ENCODE assay signal across 14 cellular contexts in the genomic region with DNA sequence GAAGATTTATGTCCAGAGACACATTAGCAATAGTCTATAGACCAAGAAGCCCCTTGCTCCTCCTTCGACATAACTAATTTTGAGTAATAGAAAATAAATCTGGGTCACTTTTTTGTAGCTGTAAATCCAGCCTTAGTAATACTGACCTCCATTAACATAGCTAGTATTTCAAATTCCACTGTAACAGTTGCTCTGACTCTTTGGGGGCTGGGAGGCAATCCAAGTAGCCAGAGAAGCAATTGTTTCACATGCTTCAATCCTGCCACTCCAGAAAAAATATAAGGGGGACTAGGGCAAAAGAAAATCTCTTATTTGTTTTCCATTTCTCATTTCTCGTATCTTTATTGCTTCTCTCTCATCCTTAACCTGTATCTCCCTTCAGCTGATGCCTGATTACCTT.
DNase-seq lines count a peak whose midpoint lies in the region; ATAC-seq and TF ChIP-seq lines count a peak whose summit lies in the region.
"Had no signal": no experiment of that assay in that cellular context is flagged by ENCODE, and none has a peak within 500 bp of the region (broad histone marks: within the 10 kb centered on the region; RNA-seq: fewer than 3 reads in every experiment).

No MANE protein-coding gene starts in this region.

- POLR2A ChIA-PET in OCI-LY7 (lab: Charles Lee) = interaction anchor here (1.5 kb wide), 2 partner anchors 21 to 43 kb away, joined by 3 to 4 read pairs; no protein-coding TSS in a partner anchor

- no peak overlapping the region for H3K4me3 Mint-ChIP-seq in T-helper 2 cell treated with Interferon-gamma antibody and Interleukin-4, amounts not matched to agents 5 μg/mL and 100 μg/mL, for 36 hours
- no peak overlapping the region for H3K4me3 Mint-ChIP-seq in endodermal cell
- H3K4me3 Mint-ChIP-seq: T-helper 1 cell treated with Interleukin-12 subunit alpha and Interleukin-12 subunit beta and Interleukin-4 antibody, amounts not matched to agents 30 μg/mL and 1 μg/mL, for 36 hours had no signal

- no peaks in the 10 kb centered on the region for H3K9me3 ChIP-seq in OCI-LY7 (ENCODE audit: low read length)
- no peaks in the 10 kb centered on the region for H3K9me3 ChIP-seq in endodermal cell (ENCODE audit: control insufficient read depth, low read length)
- H3K9me3 ChIP-seq in trophoblast cell (ENCODE audit: insufficient read depth, low read depth, low read length) = no peaks in the 10 kb centered on the region
- peaks cover 0 to 7% of the 10 kb centered on the region in 2 donors for H3K9me3 ChIP-seq in neuronal stem cell (replicated peaks in 1 of 2; ENCODE audit: control insufficient read depth in 2 of 2, insufficient read depth in 1 of 2, low read depth in 1 of 2, low read length in 2 of 2)
- H3K9me3 ChIP-seq: mucosa of descending colon, right lobe of liver had no signal

- peaks cover 6% of the 10 kb centered on the region for H3K9me3 Mint-ChIP-seq in T-helper 2 cell treated with Interferon-gamma antibody and Interleukin-4, amounts not matched to agents 5 μg/mL and 100 μg/mL, for 36 hours
- no peaks in the 10 kb centered on the region for H3K9me3 Mint-ChIP-seq in endodermal cell
- H3K9me3 Mint-ChIP-seq: T-helper 1 cell treated with Interleukin-12 subunit alpha and Interleukin-12 subunit beta and Interleukin-4 antibody, amounts not matched to agents 30 μg/mL and 1 μg/mL, for 36 hours had no signal

- H3K9me2 ChIP-seq in OCI-LY7 (ENCODE audit: insufficient read depth, low read length) = no peaks in the 10 kb centered on the region

- H4K12ac ChIP-seq in trophoblast cell (ENCODE audit: low read depth, low read length) = no peak overlapping the region

- 0 out of 2 replicates have a peak overlapping the region, but pooled peaks have one; percentile 18 for H3K4me2 ChIP-seq in OCI-LY7 (ENCODE audit: low read length)
- no peak overlapping the region for H3K4me2 ChIP-seq in trophoblast cell (ENCODE audit: low read length)
- no peak overlapping the region for H3K4me2 ChIP-seq in neuronal stem cell (ENCODE audit: insufficient read depth, low read length, poor library complexity, severe bottlenecking)

- H4K91ac ChIP-seq in trophoblast cell (ENCODE audit: low read depth, low read length) (no peak overlapping the region), neuronal stem cell (ENCODE audit: low read depth, low read length, poor library complexity) (no peak overlapping the region)

- 97 to 100% methylated on average over 2 of the region's 2 CpGs for WGBS in endodermal cell (ENCODE audit: insufficient coverage in 1 of 2, insufficient read length in 1 of 2), 2 experiments
- WGBS in trophoblast cell (ENCODE audit: extremely low coverage, insufficient coverage, insufficient read length) = no CpG with 5 or more reads among the region's 2 CpGs
- no CpG with 5 or more reads among the region's 2 CpGs for WGBS in neuronal stem cell (ENCODE audit: extremely low coverage in 2 of 2, insufficient read length in 2 of 2, insufficient replicate concordance in 1 of 2), 2 donors

- no peak overlapping the region for H2BK12ac ChIP-seq in trophoblast cell (ENCODE audit: low read length)
- no peak overlapping the region for H2BK12ac ChIP-seq in neuronal stem cell (ENCODE audit: low read length)

- H2AFZ ChIP-seq in OCI-LY7 (ENCODE audit: low read length) (no peak overlapping the region), trophoblast cell (ENCODE audit: insufficient read depth, low read length, poor library complexity) (no peak overlapping the region), neuronal stem cell (ENCODE audit: low read length) (no peak overlapping the region)

- BruUV-seq in OCI-LY7 (replicated peaks; lab: Mats Ljungman, UMichigan) = no TSS peak

- peaks cover 31% of the 10 kb centered on the region for H3K36me3 Mint-ChIP-seq in T-helper 2 cell treated with Interferon-gamma antibody and Interleukin-4, amounts not matched to agents 5 μg/mL and 100 μg/mL, for 36 hours (ENCODE audit: low read depth)
- no peaks in the 10 kb centered on the region for H3K36me3 Mint-ChIP-seq in endodermal cell (ENCODE audit: low read depth)

- TF ChIP-seq CTCF in OCI-LY7 (conservative IDR thresholded peaks at IDR 0.05; ENCODE audit: low read length) = no peak
- no peak for TF ChIP-seq CTCF in endodermal cell (conservative IDR thresholded peaks at IDR 0.05)

- no peak for ATAC-seq in HG03354 (IDR thresholded peaks at IDR 0.05; ENCODE audit: poor library complexity, severe bottlenecking, unreplicated experiment)
- ATAC-seq in HG03457 (IDR thresholded peaks at IDR 0.05; ENCODE audit: unreplicated experiment) = no peak

- no peaks in the 10 kb centered on the region for H3K27me3 Mint-ChIP-seq in T-helper 2 cell treated with Interferon-gamma antibody and Interleukin-4, amounts not matched to agents 5 μg/mL and 100 μg/mL, for 36 hours (ENCODE audit: low read depth)
- H3K27me3 Mint-ChIP-seq in endodermal cell (ENCODE audit: insufficient read depth) = no peaks in the 10 kb centered on the region

- H2BK120ac ChIP-seq in trophoblast cell (ENCODE audit: insufficient read depth, low read length, poor library complexity) (no peak overlapping the region), neuronal stem cell (ENCODE audit: low read depth, low read length) (no peak overlapping the region)

- H3K79me1 ChIP-seq in trophoblast cell (ENCODE audit: low read length) (peaks cover 16% of the 10 kb centered on the region), neuronal stem cell (ENCODE audit: low read depth, low read length) (no peaks in the 10 kb centered on the region)

- H3K18ac ChIP-seq in trophoblast cell (ENCODE audit: low read length) = no peak overlapping the region
- no peak overlapping the region for H3K18ac ChIP-seq in neuronal stem cell (ENCODE audit: low read length)

- H3K9ac ChIP-seq in endodermal cell (ENCODE audit: extremely low read depth, low read length, poor library complexity, severe bottlenecking) (no peak overlapping the region), trophoblast cell (ENCODE audit: low read length) (no peak overlapping the region), neuronal stem cell (ENCODE audit: low read depth, low read length, poor library complexity) (no peak overlapping the region)

- H2BK5ac ChIP-seq in trophoblast cell (ENCODE audit: low read depth, low read length, poor library complexity) (no peak overlapping the region), neuronal stem cell (ENCODE audit: low read length) (no peak overlapping the region)

- H3K27ac ChIP-seq in OCI-LY7 (ENCODE audit: low read depth, low read length, poor library complexity, severe bottlenecking) (no peak overlapping the region), endodermal cell (ENCODE audit: low read depth, low read length) (no peak overlapping the region), trophoblast cell (ENCODE audit: low read depth, low read length) (peak overlapping the region; percentile 25), neuronal stem cell (replicated peaks; ENCODE audit: low read length) (no peak overlapping the region)
- H3K27ac ChIP-seq: 22Rv1, right lobe of liver had no signal

- H3K27me3 ChIP-seq in endodermal cell (ENCODE audit: control insufficient read depth, insufficient read depth, low read length, poor library complexity, severe bottlenecking) (no peaks in the 10 kb centered on the region), trophoblast cell (ENCODE audit: insufficient read depth, low read length) (no peaks in the 10 kb centered on the region), neuronal stem cell (ENCODE audit: control insufficient read depth in 3 of 3, insufficient read depth in 3 of 3, low read depth in 1 of 3, low read length in 3 of 3) (no peaks in the 10 kb centered on the region)
- H3K27me3 ChIP-seq: right lobe of liver had no signal

- intact Hi-C loops in OCI-LY7 (cut with micrococcal nuclease; ENCODE audit: unreplicated experiment) = no loop called here

- no peaks in the 10 kb centered on the region for H3K36me3 ChIP-seq in OCI-LY7 (ENCODE audit: insufficient read depth, low read length)
- H3K36me3 ChIP-seq in endodermal cell (ENCODE audit: control insufficient read depth, insufficient read depth, low read length) = no peaks in the 10 kb centered on the region
- peaks cover 0 to 2% of the 10 kb centered on the region in 2 experiments for H3K36me3 ChIP-seq in trophoblast cell (ENCODE audit: control insufficient read depth in 1 of 2, insufficient read depth in 2 of 2, low read length in 2 of 2)
- H3K36me3 ChIP-seq in neuronal stem cell (replicated peaks in 1 of 2; ENCODE audit: control insufficient read depth in 2 of 2, insufficient read depth in 2 of 2, low read length in 2 of 2) = no peaks in the 10 kb centered on the region
- H3K36me3 ChIP-seq: right lobe of liver had no signal

- peak overlapping the region; percentile 11 for H3K27ac Mint-ChIP-seq in T-helper 2 cell treated with Interferon-gamma antibody and Interleukin-4, amounts not matched to agents 5 μg/mL and 100 μg/mL, for 36 hours
- peak overlapping the region; percentile 57 for H3K27ac Mint-ChIP-seq in endodermal cell
- H3K27ac Mint-ChIP-seq: T-helper 1 cell treated with Interleukin-12 subunit alpha and Interleukin-12 subunit beta and Interleukin-4 antibody, amounts not matched to agents 30 μg/mL and 1 μg/mL, for 36 hours had no signal

- peaks cover 62% of the 10 kb centered on the region for H3K4me1 Mint-ChIP-seq in T-helper 2 cell treated with Interferon-gamma antibody and Interleukin-4, amounts not matched to agents 5 μg/mL and 100 μg/mL, for 36 hours (ENCODE audit: low read depth)
- H3K4me1 Mint-ChIP-seq in endodermal cell = peaks cover 74% of the 10 kb centered on the region

- H2AK5ac ChIP-seq in trophoblast cell (ENCODE audit: low read length) (no peak overlapping the region), neuronal stem cell (ENCODE audit: low read depth, low read length) (no peak overlapping the region)

- no peak overlapping the region for H3K14ac ChIP-seq in trophoblast cell (ENCODE audit: low read length)
- no peak overlapping the region for H3K14ac ChIP-seq in neuronal stem cell (ENCODE audit: low read length)

- no peak overlapping the region for H2BK15ac ChIP-seq in neuronal stem cell (ENCODE audit: low read length)

- H3K4me3 ChIP-seq in OCI-LY7 (ENCODE audit: low read depth, low read length, poor library complexity, severe bottlenecking) (no peak overlapping the region), endodermal cell (ENCODE audit: low read length) (no peak overlapping the region), trophoblast cell (ENCODE audit: low read depth, low read length) (no peak overlapping the region), neuronal stem cell (ENCODE audit: low read length in 2 of 2) (no peak overlapping the region)
- H3K4me3 ChIP-seq: mucosa of descending colon, right lobe of liver had no signal

- H3K4ac ChIP-seq in trophoblast cell (ENCODE audit: low read depth, low read length) (no peak overlapping the region), neuronal stem cell (ENCODE audit: low read length) (no peak overlapping the region)

- H3K79me2 ChIP-seq in OCI-LY7 (ENCODE audit: insufficient read depth, low read depth, low read length) = no peaks in the 10 kb centered on the region
- no peaks in the 10 kb centered on the region for H3K79me2 ChIP-seq in trophoblast cell (ENCODE audit: control insufficient read depth, insufficient read depth, low read length, poor library complexity)

- H4K8ac ChIP-seq in trophoblast cell (ENCODE audit: low read depth, low read length) = no peak overlapping the region
- H4K8ac ChIP-seq in neuronal stem cell (ENCODE audit: low read depth, low read length) = no peak overlapping the region

- peaks cover 15% of the 10 kb centered on the region for H3K4me1 ChIP-seq in OCI-LY7 (ENCODE audit: insufficient read depth, low read length, poor library complexity, severe bottlenecking)
- H3K4me1 ChIP-seq in endodermal cell (ENCODE audit: control insufficient read depth, insufficient read depth, low read length) = peaks cover 12% of the 10 kb centered on the region
- peaks cover 4 to 13% of the 10 kb centered on the region in 2 experiments for H3K4me1 ChIP-seq in trophoblast cell (ENCODE audit: control insufficient read depth in 1 of 2, insufficient read depth in 2 of 2, low read length in 2 of 2)
- peaks cover 17 to 48% of the 10 kb centered on the region in 2 donors for H3K4me1 ChIP-seq in neuronal stem cell (ENCODE audit: control insufficient read depth in 2 of 2, insufficient read depth in 1 of 2, low read depth in 1 of 2, low read length in 2 of 2)
- H3K4me1 ChIP-seq: right lobe of liver had no signal

- no peaks in the 10 kb centered on the region for H4K20me1 ChIP-seq in OCI-LY7 (ENCODE audit: insufficient read depth, low read length)

- CTCF ChIA-PET in OCI-LY7 (lab: Charles Lee; ENCODE audit: unreplicated experiment) = no interaction called here

- DNase-seq in T-helper 2 cell treated with Interferon-gamma antibody and Interleukin-4, amounts not matched to agents 5 μg/mL and 100 μg/mL, for 36 hours (ENCODE audit: low spot score) = no peak
- DNase-seq in T-helper 2 cell (no peak), OCI-LY7 (ENCODE audit: low spot score) (no peak), endodermal cell (no peak), trophoblast cell (no peak), neuronal stem cell (ENCODE audit: low spot score) (no peak)
- DNase-seq: activated CD4-positive, alpha-beta T cell treated with anti-CD3 and anti-CD28 coated beads, Interleukin-2, amount 50 U/mL, for 48 hours; dermis blood vessel endothelial cell; mucosa of descending colon; right lobe of liver had no signal

- H3K23ac ChIP-seq in trophoblast cell (ENCODE audit: low read length) (no peak overlapping the region), neuronal stem cell (ENCODE audit: low read depth, low read length, poor library complexity) (no peak overlapping the region)
